In genomic region chr12:88308825-88309224, GRCh38 we compare ENCODE assay signal across 21 cellular contexts.
DNase-seq lines count a peak whose midpoint lies in the region; ATAC-seq, FAIRE-seq and TF ChIP-seq lines count a peak whose summit lies in the region.
"Had no signal": no experiment of that assay in that cellular context is flagged by ENCODE, and none has a peak within 500 bp of the region (broad histone marks: within the 10 kb centered on the region; RNA-seq: fewer than 3 reads in every experiment).

No MANE protein-coding gene starts in this region.

- H3K4me3 Mint-ChIP-seq in activated CD8-positive, alpha-beta T cell treated with anti-CD3 and anti-CD28 coated beads, Interleukin-2, amount 10 ng/mL, durations not matched to agents 7 days and 5 days: no peak overlapping the region
- H3K4me3 Mint-ChIP-seq: activated naive CD4-positive, alpha-beta T cell treated with anti-CD3 and anti-CD28 coated beads, Interleukin-2, amount 10 ng/mL, durations not matched to agents 7 days and 5 days had no signal

- intact Hi-C loops in IMR-90 (cut with micrococcal nuclease): no loop called here

- TF ChIP-seq POLR2A in IMR-90 (IDR thresholded peaks at IDR 0.05; ENCODE audit: low read depth, low read length): no peak

- no peak overlapping the region for H4K5ac ChIP-seq in IMR-90 (ENCODE audit: low read depth, low read length)

- no peak overlapping the region for H2AK9ac ChIP-seq in IMR-90 (replicated peaks; ENCODE audit: low read depth, low read length, poor library complexity)

- no peaks in the 10 kb centered on the region for H3K4me1 Mint-ChIP-seq in activated CD8-positive, alpha-beta T cell treated with anti-CD3 and anti-CD28 coated beads, Interleukin-2, amount 10 ng/mL, durations not matched to agents 7 days and 5 days (ENCODE audit: low read depth)
- H3K4me1 Mint-ChIP-seq: activated naive CD4-positive, alpha-beta T cell treated with anti-CD3 and anti-CD28 coated beads, Interleukin-2, amount 10 ng/mL, durations not matched to agents 7 days and 5 days had no signal

- no peak for TF ChIP-seq RAD21 in IMR-90 (IDR thresholded peaks at IDR 0.05; ENCODE audit: low read length)

- H3K4ac ChIP-seq in IMR-90 (ENCODE audit: low read depth, low read length): no peak overlapping the region

- BruUV-seq in IMR-90 (replicated peaks; lab: Mats Ljungman, UMichigan): no TSS peak

- H4K20me1 ChIP-seq in IMR-90 (ENCODE audit: insufficient read depth, low read length): no peaks in the 10 kb centered on the region

- H3K9me3 Mint-ChIP-seq in activated CD8-positive, alpha-beta T cell treated with anti-CD3 and anti-CD28 coated beads, Interleukin-2, amount 10 ng/mL, durations not matched to agents 7 days and 5 days (ENCODE audit: insufficient read depth): no peaks in the 10 kb centered on the region
- H3K9me3 Mint-ChIP-seq: activated naive CD4-positive, alpha-beta T cell treated with anti-CD3 and anti-CD28 coated beads, Interleukin-2, amount 10 ng/mL, durations not matched to agents 7 days and 5 days had no signal

- no peak overlapping the region for H3K18ac ChIP-seq in IMR-90 (ENCODE audit: low read depth, low read length)

- H4K8ac ChIP-seq in IMR-90 (ENCODE audit: low read depth in 2 of 2, low read length in 2 of 2): no peak overlapping the region; a peak in 1 of 4 replicates

- no peak overlapping the region for H3K4me2 ChIP-seq in IMR-90 (ENCODE audit: low read depth, low read length)

- peak overlapping the region; percentile 97 for H2BK5ac ChIP-seq in IMR-90 (ENCODE audit: low read depth, low read length, poor library complexity, severe bottlenecking)

- no peak overlapping the region for H2AK5ac ChIP-seq in IMR-90 (ENCODE audit: low read depth, low read length)

- dilution Hi-C loops in IMR-90 (cut with HindIII; ENCODE audit: low sequenced_read_pairs, unreplicated experiment): no loop called here

- CTCF ChIA-PET in AG04450 (lab: Charles Lee) (no interaction called here), IMR-90 (lab: Yijun Ruan, JAX) (no interaction called here)
- CTCF ChIA-PET in activated CD8-positive, alpha-beta T cell treated with anti-CD3 and anti-CD28 coated beads, Interleukin-2, amount 10 ng/mL, durations not matched to agents 7 days and 5 days (lab: Charles Lee): no interaction called here

- H3K23ac ChIP-seq in IMR-90 (ENCODE audit: low read depth, low read length): no peak overlapping the region

- no peak overlapping the region for H2AFZ ChIP-seq in IMR-90 (replicated peaks; ENCODE audit: low read length, poor library complexity)

- no peaks in the 10 kb centered on the region for H3K36me3 Mint-ChIP-seq in activated CD8-positive, alpha-beta T cell treated with anti-CD3 and anti-CD28 coated beads, Interleukin-2, amount 10 ng/mL, durations not matched to agents 7 days and 5 days (ENCODE audit: low read depth)
- H3K36me3 Mint-ChIP-seq: activated naive CD4-positive, alpha-beta T cell treated with anti-CD3 and anti-CD28 coated beads, Interleukin-2, amount 10 ng/mL, durations not matched to agents 7 days and 5 days had no signal

- no peak overlapping the region for H3K9ac ChIP-seq in IMR-90 (ENCODE audit: low read depth, low read length)

- H3K27me3 Mint-ChIP-seq in activated CD8-positive, alpha-beta T cell treated with anti-CD3 and anti-CD28 coated beads, Interleukin-2, amount 10 ng/mL, durations not matched to agents 7 days and 5 days (ENCODE audit: low read depth): no peaks in the 10 kb centered on the region
- H3K27me3 Mint-ChIP-seq: activated naive CD4-positive, alpha-beta T cell treated with anti-CD3 and anti-CD28 coated beads, Interleukin-2, amount 10 ng/mL, durations not matched to agents 7 days and 5 days had no signal

- H3K14ac ChIP-seq in IMR-90 (replicated peaks; ENCODE audit: low read depth, low read length): no peak overlapping the region

- no peak overlapping the region; the same call in 1 of the 2 replicates for H2BK120ac ChIP-seq in IMR-90 (ENCODE audit: low read depth, low read length)

- H3K27ac ChIP-seq in AG04450 (ENCODE audit: low read depth, low read length): no peak overlapping the region
- H3K27ac ChIP-seq in IMR-90 (ENCODE audit: insufficient read depth, low read length): no peak overlapping the region
- peak overlapping the region; percentile 100 for H3K27ac ChIP-seq in brain microvascular endothelial cell
- H3K27ac ChIP-seq: upper lobe of left lung had no signal

- H3K4me3 ChIP-seq in AG04450 (ENCODE audit: low read depth, low read length): no peak overlapping the region
- H3K4me3 ChIP-seq in IMR-90 (ENCODE audit: insufficient read depth, low read depth, low read length): no peak overlapping the region
- H3K4me3 ChIP-seq in brain microvascular endothelial cell (ENCODE audit: low read depth, low read length): no peak overlapping the region
- H3K4me3 ChIP-seq: lung, upper lobe of left lung had no signal

- H4K91ac ChIP-seq in IMR-90 (ENCODE audit: insufficient read depth, low read depth, low read length): no peak overlapping the region

- DNase-seq in AG04450 (ENCODE audit: low read depth, low spot score) (peak; percentile 61), IMR-90 (peak; percentile 95), brain microvascular endothelial cell (peak; percentile 74), iris pigment epithelial cell (ENCODE audit: low read depth) (peak; percentile 95), DMS53 (lab: John Stamatoyannopoulos, UW) (no peak), ureter (ENCODE audit: low spot score) (no peak), HTR-8/SVneo (ENCODE audit: insufficient read length, low spot score) (no peak)
- no peak for DNase-seq in activated CD8-positive, alpha-beta T cell treated with anti-CD3 and anti-CD28 coated beads, Interleukin-2, amount 10 ng/mL, durations not matched to agents 7 days and 5 days
- DNase-seq: ACHN; activated CD4-positive, CD25-positive, alpha-beta regulatory T cell treated with anti-CD3 and anti-CD28 coated beads, Interleukin-2, amount 50 U/mL, for 72 hours; activated CD8-positive, alpha-beta memory T cell treated with anti-CD3 and anti-CD28 coated beads, Interleukin-2, amount 50 U/mL, for 4 hours; activated naive CD4-positive, alpha-beta T cell treated with anti-CD3 and anti-CD28 coated beads, Interleukin-2, amount 10 ng/mL, durations not matched to agents 7 days and 5 days; GOT3; KBM-7; NCI-H1436 treated with DMSO at 0.1 percent for 48 hours; NCI-H510A; OCI-M1; right cardiac atrium; stimulated activated naive CD4-positive, alpha-beta T cell treated with Interleukin-2 at 50 U/mL for 16 hours; upper lobe of left lung had no signal

- no peak for FAIRE-seq in HTR-8/SVneo (lab: Jason Lieb, UNC)

- in situ Hi-C loops in IMR-90 (cut with MboI; ENCODE audit: low sequenced_read_pairs) (no loop called here), brain microvascular endothelial cell (cut with HindIII; ENCODE audit: low pct_ligation_motif_present, low sequenced_read_pairs) (no loop called here)

- H2BK15ac ChIP-seq in IMR-90 (ENCODE audit: low read depth, low read length): no peak overlapping the region

- no peak overlapping the region for H3K27ac Mint-ChIP-seq in activated CD8-positive, alpha-beta T cell treated with anti-CD3 and anti-CD28 coated beads, Interleukin-2, amount 10 ng/mL, durations not matched to agents 7 days and 5 days
- H3K27ac Mint-ChIP-seq: activated naive CD4-positive, alpha-beta T cell treated with anti-CD3 and anti-CD28 coated beads, Interleukin-2, amount 10 ng/mL, durations not matched to agents 7 days and 5 days had no signal

- no peak overlapping the region; the same call in 1 of the 2 replicates for H3K56ac ChIP-seq in IMR-90 (ENCODE audit: extremely low read depth, insufficient read depth, low read length)

- POLR2A ChIA-PET in AG04450 (lab: Yijun Ruan, JAX) (interaction anchor here (0.5 to 1.8 kb wide), 2 partner anchors 9 to 188 kb away, joined by 5 to 6 read pairs; no protein-coding TSS in a partner anchor), IMR-90 (lab: Charles Lee; ENCODE audit: unreplicated experiment) (no interaction called here)
- POLR2A ChIA-PET in activated CD8-positive, alpha-beta T cell treated with anti-CD3 and anti-CD28 coated beads, Interleukin-2, amount 10 ng/mL, durations not matched to agents 7 days and 5 days (lab: Charles Lee): no interaction called here

- H3K9me3 ChIP-seq in AG04450 (ENCODE audit: control insufficient read depth, insufficient read depth, low read length) (no peaks in the 10 kb centered on the region), IMR-90 (ENCODE audit: control insufficient read depth, insufficient read depth, low read length) (no peaks in the 10 kb centered on the region)
- H3K9me3 ChIP-seq: upper lobe of left lung had no signal

- no peak for TF ChIP-seq CTCF in AG04450 (IDR thresholded peaks at IDR 0.05; ENCODE audit: low read depth, low read length)
- TF ChIP-seq CTCF in IMR-90 (conservative IDR thresholded peaks at IDR 0.05; ENCODE audit: low read depth, low read length): no peak
- TF ChIP-seq CTCF in brain microvascular endothelial cell (IDR thresholded peaks at IDR 0.05; ENCODE audit: low read depth, low read length, missing control alignments): no peak

- H3K36me3 ChIP-seq in IMR-90 (ENCODE audit: control insufficient read depth, insufficient read depth, low read length) (no peaks in the 10 kb centered on the region), brain microvascular endothelial cell (replicated peaks) (no peaks in the 10 kb centered on the region)
- H3K36me3 ChIP-seq: upper lobe of left lung had no signal

- no peak; the same call in 1 of the 2 replicates for ATAC-seq in IMR-90 (ENCODE audit: low read depth)
- ATAC-seq in activated CD8-positive, alpha-beta T cell treated with anti-CD3 and anti-CD28 coated beads, Interleukin-2, amount 10 ng/mL, durations not matched to agents 7 days and 5 days: no peak
- ATAC-seq: right cardiac atrium had no signal

- H3K27me3 ChIP-seq in AG04450 (ENCODE audit: control insufficient read depth, insufficient read depth, low read length): no peaks in the 10 kb centered on the region
- H3K27me3 ChIP-seq in IMR-90 (ENCODE audit: control insufficient read depth, insufficient read depth, low read length): no peaks in the 10 kb centered on the region
- no peaks in the 10 kb centered on the region for H3K27me3 ChIP-seq in brain microvascular endothelial cell (replicated peaks)
- H3K27me3 ChIP-seq: upper lobe of left lung had no signal

- peaks cover 7% of the 10 kb centered on the region; the same call in 1 of the 2 replicates for H3K4me1 ChIP-seq in IMR-90 (ENCODE audit: control insufficient read depth, insufficient read depth, low read length)
- H3K4me1 ChIP-seq: upper lobe of left lung had no signal

- no peak overlapping the region for H2BK20ac ChIP-seq in IMR-90 (ENCODE audit: low read depth, low read length)

- peaks cover 0 to 6% of the 10 kb centered on the region in 2 experiments; a peak in 1 of 4 replicates for H3K79me1 ChIP-seq in IMR-90 (ENCODE audit: low read depth in 1 of 2, low read length in 2 of 2)

- peaks cover 6% of the 10 kb centered on the region for H3K9me1 ChIP-seq in IMR-90 (ENCODE audit: insufficient read depth, low read length)

Comparison
In these comparisons a context has a peak if more than half of its experiments do, and no peak if none do; other contexts are left out.
1. DNase-seq: peak in AG04450 (single experiment), IMR-90 (single experiment), brain microvascular endothelial cell (single experiment) and iris pigment epithelial cell (single experiment); none in DMS53 (single experiment), ureter (single experiment), activated CD8-positive, alpha-beta T cell treated with anti-CD3 and anti-CD28 coated beads, Interleukin-2, amount 10 ng/mL, durations not matched to agents 7 days and 5 days (single experiment) and HTR-8/SVneo (single experiment).